8 cellular contexts compared by ENCODE assay signal in the genomic region with DNA sequence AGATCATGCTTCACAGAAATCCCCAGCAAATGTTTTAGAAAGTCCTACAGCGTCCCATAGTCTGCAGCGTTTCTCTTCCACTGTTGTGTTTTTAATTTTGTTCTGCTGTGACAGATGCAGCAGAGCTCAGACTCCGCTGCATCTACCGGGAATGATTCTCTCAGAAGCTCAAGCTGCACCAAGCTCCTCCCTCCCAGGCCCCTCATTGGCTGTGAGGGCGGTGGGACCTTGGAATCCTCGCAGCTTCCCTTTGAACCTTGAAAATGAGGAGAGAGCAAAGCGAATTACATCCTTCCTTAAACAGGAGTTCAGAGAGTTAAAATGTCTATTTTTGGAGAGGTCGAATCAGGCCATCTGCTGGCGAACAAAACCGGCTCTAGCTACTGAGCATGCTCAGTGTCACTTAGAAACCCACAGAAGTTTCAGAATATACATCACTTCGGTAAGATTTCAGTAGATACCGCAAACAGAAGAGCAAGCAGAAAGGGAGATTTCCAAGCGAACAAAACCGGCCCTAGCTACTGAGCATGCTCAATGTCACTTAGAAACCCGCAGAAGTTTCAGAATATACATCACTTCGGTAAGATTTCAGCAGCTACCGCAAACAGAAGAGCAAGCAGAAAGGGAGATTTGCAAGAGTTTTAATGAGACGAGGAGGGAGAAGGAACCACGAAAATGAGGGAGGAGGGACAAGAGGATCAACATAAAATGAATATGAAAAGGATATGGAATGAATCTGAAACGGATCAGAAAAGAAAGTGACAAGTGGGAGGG. TPM values are rescaled to one million over a fixed set of nuclear protein-coding genes. Genes with fewer than 3 reads are reported as not detected.
DNase-seq lines count a peak whose midpoint lies in the region; ATAC-seq and TF ChIP-seq lines count a peak whose summit lies in the region.

Gene ABCD2, minus strand, starts transcription at position 144 of the 774 bp plus-strand sequence. CDS start 188 bp downstream, outside the sequence.

- no peaks in the 10 kb centered on the region for H3K4me1 ChIP-seq in H9 (ENCODE audit: insufficient read depth, low read length)
- no peaks in the 10 kb centered on the region; a peak in 2 of 4 replicates for H3K4me1 ChIP-seq in SK-N-SH (ENCODE audit: control insufficient read depth in 1 of 2, insufficient read depth in 2 of 2, low read depth in 1 of 2, low read length in 1 of 2)
- peaks cover 2% of the 10 kb centered on the region for H3K4me1 ChIP-seq in parathyroid adenoma
- peaks cover 0 to 8% (median 4%) of the 10 kb centered on the region in 4 donors for H3K4me1 ChIP-seq in transverse colon

- peaks cover 4 to 5% of the 10 kb centered on the region in 2 experiments for H3K4me1 Mint-ChIP-seq in H9
- H3K4me1 Mint-ChIP-seq in activated naive CD8-positive, alpha-beta T cell treated with anti-CD3 and anti-CD28 coated beads for 36 hours: peaks cover 42% of the 10 kb centered on the region

- H2BK5ac ChIP-seq in H9 (ENCODE audit: insufficient read length, low read length): no peak within 1 kb of the TSS

- H2AK5ac ChIP-seq in H9 (ENCODE audit: insufficient read length, low read length): no peak within 1 kb of the TSS

- H4K91ac ChIP-seq in H9 (ENCODE audit: insufficient read length, low read depth, low read length): no peak within 1 kb of the TSS

- CTCF ChIA-PET in SK-N-SH (lab: Yijun Ruan, JAX): interaction anchor here (0.8 to 2.2 kb wide), 8 partner anchors 9 to 242 kb away, joined by 3 to 6 read pairs (median 4); partner anchors contain the start of gene KIF21A

- H3K27me3 ChIP-seq in GM06990 (replicated peaks; ENCODE audit: control insufficient read depth, insufficient read depth, low read length) (no peaks in the 10 kb centered on the region), H9 (ENCODE audit: insufficient read depth, low read length) (no peaks in the 10 kb centered on the region), SK-N-SH (ENCODE audit: insufficient read depth) (no peaks in the 10 kb centered on the region), parathyroid adenoma (ENCODE audit: control insufficient read depth, insufficient read depth, low read length) (no peaks in the 10 kb centered on the region), transverse colon (no peaks in the 10 kb centered on the region)

- H3K79me2 ChIP-seq in H9 (ENCODE audit: insufficient read depth, low read length) (no peaks in the 10 kb centered on the region), SK-N-SH (ENCODE audit: insufficient read depth) (no peaks in the 10 kb centered on the region), parathyroid adenoma (no peaks in the 10 kb centered on the region)

- H2BK20ac ChIP-seq in H9 (ENCODE audit: low read depth, low read length, poor library complexity, severe bottlenecking): no peak within 1 kb of the TSS

- H3K4ac ChIP-seq in H9 (ENCODE audit: low read depth, low read length): no peak within 1 kb of the TSS

- no peak within 1 kb of the TSS for H3K56ac ChIP-seq in H9 (ENCODE audit: insufficient read length, low read depth, low read length)

- H3T11ph ChIP-seq in H9 (ENCODE audit: low read length): no peak within 1 kb of the TSS

- peak; percentile 90 for ATAC-seq in Right ventricle myocardium superior (ENCODE audit: poor library complexity)

- in situ Hi-C loops in transverse colon (cut with MboI; ENCODE audit: low pct_ligation_motif_present in 1 of 4, low pct_unique_long_range_greater_than_20kb in 1 of 4, low sequenced_read_pairs in 3 of 4): no loop called here

- H2BK15ac ChIP-seq in H9 (ENCODE audit: low read depth, low read length): no peak within 1 kb of the TSS

- no peak; the same call in none of the 2 replicates for TF ChIP-seq RAD21 in SK-N-SH (IDR thresholded peaks at IDR 0.05; ENCODE audit: low read length)

- peaks cover 13% of the 10 kb centered on the region for H3K27me3 Mint-ChIP-seq in H9 (ENCODE audit: low read depth)
- H3K27me3 Mint-ChIP-seq in activated naive CD8-positive, alpha-beta T cell treated with anti-CD3 and anti-CD28 coated beads for 36 hours: no peaks in the 10 kb centered on the region

- TF ChIP-seq CTCF in GM06990 (IDR thresholded peaks at IDR 0.05; ENCODE audit: insufficient read depth, low read length, poor library complexity, severe bottlenecking): no peak
- no peak for TF ChIP-seq CTCF in H9 (conservative IDR thresholded peaks at IDR 0.05)
- peak; percentile 33; the same call in 1 of the 2 replicates for TF ChIP-seq CTCF in SK-N-SH (IDR thresholded peaks at IDR 0.05)
- TF ChIP-seq CTCF in parathyroid adenoma (IDR thresholded peaks at IDR 0.05): peak; percentile 17
- TF ChIP-seq CTCF in transverse colon (IDR thresholded peaks at IDR 0.05): no peak

- peaks cover 3% of the 10 kb centered on the region for H3K23me2 ChIP-seq in H9 (ENCODE audit: insufficient read length, low read depth, low read length, poor library complexity, severe bottlenecking)

- peak within 1 kb of the TSS; percentile 84 for H3K4me3 ChIP-seq in GM06990 (replicated peaks; ENCODE audit: low read depth, low read length)
- peak within 1 kb of the TSS; percentile 67 to 68 for H3K4me3 ChIP-seq in SK-N-SH (ENCODE audit: low read depth in 2 of 2, low read length in 1 of 2)
- H3K4me3 ChIP-seq in parathyroid adenoma (ENCODE audit: low read depth, low read length): peak within 1 kb of the TSS; percentile 73
- H3K4me3 ChIP-seq in transverse colon: peak within 1 kb of the TSS; percentile 14 to 52 (median 28)

- no peaks in the 10 kb centered on the region for H3K36me3 Mint-ChIP-seq in H9 (ENCODE audit: insufficient read depth in 1 of 3, low read depth in 3 of 3)
- H3K36me3 Mint-ChIP-seq in activated naive CD8-positive, alpha-beta T cell treated with anti-CD3 and anti-CD28 coated beads for 36 hours: peaks cover 13% of the 10 kb centered on the region

- peak; percentile 76 for DNase-seq in GM06990 (ENCODE audit: extremely low read depth, insufficient read length)
- peak; percentile 87 for DNase-seq in H9
- peak; percentile 66 for DNase-seq in M059J (ENCODE audit: low read depth)
- DNase-seq in SK-N-SH: peak; percentile 73
- peak; percentile 68 for DNase-seq in activated naive CD8-positive, alpha-beta T cell treated with anti-CD3 and anti-CD28 coated beads for 36 hours
- peak; percentile 73 for DNase-seq in Right ventricle myocardium superior
- peak; percentile 55 for DNase-seq in transverse colon

- H4K20me1 ChIP-seq in H9 (ENCODE audit: control insufficient read depth, insufficient read depth, insufficient read length) (no peaks in the 10 kb centered on the region), SK-N-SH (ENCODE audit: insufficient read depth) (no peaks in the 10 kb centered on the region)

- no peak within 1 kb of the TSS for H4K5ac ChIP-seq in H9 (ENCODE audit: insufficient read length, low read depth, low read length)

- H3K9me3 ChIP-seq in H9 (ENCODE audit: control insufficient read depth, low read depth, low read length): no peaks in the 10 kb centered on the region
- H3K9me3 ChIP-seq in SK-N-SH: no peaks in the 10 kb centered on the region
- no peaks in the 10 kb centered on the region for H3K9me3 ChIP-seq in parathyroid adenoma (ENCODE audit: control insufficient read depth, low read length)
- no peaks in the 10 kb centered on the region for H3K9me3 ChIP-seq in transverse colon

- H3K4me3 Mint-ChIP-seq in H9: peak within 1 kb of the TSS in 1 of 2 experiments; percentile 68; a peak in 3 of 5 replicates
- H3K4me3 Mint-ChIP-seq in activated naive CD8-positive, alpha-beta T cell treated with anti-CD3 and anti-CD28 coated beads for 36 hours: no peak within 1 kb of the TSS

- peak within 1 kb of the TSS; percentile 3 for H3K9ac ChIP-seq in H9 (ENCODE audit: extremely low read depth, insufficient read length, low read length)
- H3K9ac ChIP-seq in SK-N-SH: peak within 1 kb of the TSS; percentile 35
- H3K9ac ChIP-seq in parathyroid adenoma: peak within 1 kb of the TSS; percentile 22

- no CpG with 5 or more reads among the region's 20 CpGs for WGBS in H9 (ENCODE audit: extremely low coverage, insufficient read length, low lambda C conversion rate)
- WGBS in SK-N-SH (ENCODE audit: low lambda C conversion rate): under 1% methylated on average over 20 of the region's 20 CpGs
- WGBS in transverse colon (ENCODE audit: low coverage in 1 of 2), 2 donors: 0 to 1% methylated on average over 14 to 20 of the region's 20 CpGs

- no peak within 1 kb of the TSS for H3K23ac ChIP-seq in H9 (ENCODE audit: insufficient read length, low read depth, low read length)

- no peak within 1 kb of the TSS for H3K27ac Mint-ChIP-seq in H9
- H3K27ac Mint-ChIP-seq in activated naive CD8-positive, alpha-beta T cell treated with anti-CD3 and anti-CD28 coated beads for 36 hours: no peak within 1 kb of the TSS

- H3K27ac ChIP-seq in H9 (ENCODE audit: insufficient read length, low read depth, low read length) (no peak within 1 kb of the TSS), SK-N-SH (ENCODE audit: low read depth in 2 of 2, low read length in 1 of 2) (peak within 1 kb of the TSS; percentile 47 to 92), parathyroid adenoma (peak within 1 kb of the TSS; percentile 65), transverse colon (peak within 1 kb of the TSS; percentile 79 to 83 (median 80))

- H4K8ac ChIP-seq in H9 (replicated peaks; ENCODE audit: insufficient read length, low read depth, low read length): no peak within 1 kb of the TSS

- POLR2A ChIA-PET in SK-N-SH (lab: Yijun Ruan, JAX): interaction anchor here (1.0 to 1.6 kb wide), 2 partner anchors 176 to 271 kb away, joined by 3 to 8 read pairs; partner anchors contain the start of gene KIF21A

- H3K9me3 Mint-ChIP-seq in H9: no peaks in the 10 kb centered on the region
- H3K9me3 Mint-ChIP-seq in activated naive CD8-positive, alpha-beta T cell treated with anti-CD3 and anti-CD28 coated beads for 36 hours: peaks cover 1% of the 10 kb centered on the region

- no peak within 1 kb of the TSS for H3K18ac ChIP-seq in H9 (ENCODE audit: insufficient read length, low read depth, low read length)

- TF ChIP-seq POLR2A in transverse colon (IDR thresholded peaks at IDR 0.05): no peak

- no peaks in the 10 kb centered on the region for H3K9me2 ChIP-seq in SK-N-SH

- H3F3A ChIP-seq in SK-N-SH (replicated peaks; ENCODE audit: insufficient read depth): peaks cover 13% of the 10 kb centered on the region

- H2BK120ac ChIP-seq in H9 (ENCODE audit: low read depth, low read length, poor library complexity, severe bottlenecking): no peak within 1 kb of the TSS

- no peak within 1 kb of the TSS for H3K14ac ChIP-seq in H9 (ENCODE audit: insufficient read depth, low read length)

- no peak within 1 kb of the TSS for H2BK12ac ChIP-seq in H9 (ENCODE audit: insufficient read length, low read depth, low read length)

- H3K4me2 ChIP-seq in H9 (ENCODE audit: insufficient read depth, insufficient read length, low read length) (peak within 1 kb of the TSS; percentile 61), SK-N-SH (peak within 1 kb of the TSS; percentile 91), parathyroid adenoma (ENCODE audit: low read length) (peak within 1 kb of the TSS; percentile 74)

- H3K79me1 ChIP-seq in H9 (ENCODE audit: insufficient read depth, low read depth, low read length, poor library complexity, severe bottlenecking): no peaks in the 10 kb centered on the region

- no peaks in the 10 kb centered on the region for H3K36me3 ChIP-seq in GM06990 (ENCODE audit: control insufficient read depth, insufficient read depth, low read length)
- no peaks in the 10 kb centered on the region for H3K36me3 ChIP-seq in SK-N-SH (replicated peaks in 1 of 2; ENCODE audit: control insufficient read depth in 1 of 2, insufficient read depth in 2 of 2, low read length in 1 of 2)
- no peaks in the 10 kb centered on the region for H3K36me3 ChIP-seq in parathyroid adenoma (ENCODE audit: control insufficient read depth, insufficient read depth, low read length)
- H3K36me3 ChIP-seq in transverse colon: no peaks in the 10 kb centered on the region

- TF ChIP-seq EP300 in SK-N-SH (IDR thresholded peaks at IDR 0.05; ENCODE audit: borderline replicate concordance in 1 of 2, low read depth in 1 of 2, low read length in 1 of 2) (0 out of 4 replicates have a peak, but pooled peaks of 1 of the 2 experiments have one; percentile 9), transverse colon (IDR thresholded peaks at IDR 0.05; ENCODE audit: low read depth) (no peak)

- H2AFZ ChIP-seq in H9 (ENCODE audit: low read length) (peak within 1 kb of the TSS; percentile 35), SK-N-SH (ENCODE audit: low read depth) (peak within 1 kb of the TSS; percentile 86), parathyroid adenoma (peak within 1 kb of the TSS; percentile 89)

- intact Hi-C loops in Right ventricle myocardium superior (cut with DNase I) (no loop called here), transverse colon (cut with DNase I; ENCODE audit: low total_unique reads) (no loop called here)

RNA-seq across cellular contexts. Expression of gene ABCD2, which starts in this region (rescaled TPM):
- total RNA-seq in H9 (2021): not detected in 2 replicates
- total RNA-seq in M059J (2014; rRNA removed; shearing (Covaris generic)): 0.02 TPM in 1 of 2 replicates, not detected in the other
- 0.02 and 0.10 TPM in 2 replicates for polyA plus RNA-seq in SK-N-SH (2012; rRNA removed)
- polyA plus RNA-seq in SK-N-SH (2012; cell fraction: cytosol; rRNA removed): 0.13 and 0.22 TPM in 2 replicates
- 0.02 and 0.04 TPM in 2 replicates for polyA plus RNA-seq in SK-N-SH (2012; cell fraction: nucleus; rRNA removed)
- total RNA-seq in activated naive CD8-positive, alpha-beta T cell treated with anti-CD3 and anti-CD28 coated beads for 36 hours: 1 to 10 TPM; 3.1 to 3.6 TPM
- total RNA-seq in Right ventricle myocardium superior: 9.2 TPM
- total RNA-seq in transverse colon: 1 to 10 TPM in 1 of 4 donors, under 1 TPM in 2, not detected in 1; 0.37 to 1.9 (median 0.55) TPM

Comparison
In these comparisons a context has a peak if more than half of its experiments do, and no peak if none do; other contexts are left out.
1. Peak in DNase-seq, H3K9ac ChIP-seq and H3K4me2 ChIP-seq in H9; RNA of the gene not detected or under 1 TPM.
2. Peak in DNase-seq in M059J; RNA of the gene not detected or under 1 TPM.
3. Peak in DNase-seq, H3K4me3 ChIP-seq, H3K27ac ChIP-seq, H3K9ac ChIP-seq and H3K4me2 ChIP-seq in SK-N-SH; RNA of the gene not detected or under 1 TPM.
4. H3K4me3 ChIP-seq: peak in every context shown above with its lines; median percentile 84 in GM06990; 73 in parathyroid adenoma; 68 in SK-N-SH; 28 in transverse colon.
5. CTCF ChIP-seq: peak in SK-N-SH (single experiment) and parathyroid adenoma (single experiment); none in GM06990 (single experiment), H9 (single experiment) and transverse colon (0 of 5).
6. H2AFZ ChIP-seq: peak in every context shown above with its lines; median percentile 89 in parathyroid adenoma; 86 in SK-N-SH; 35 in H9.
7. Peak in every context shown above with its lines, with median percentiles within 50 percentile points of each other: DNase-seq, H3K4me2 ChIP-seq and H3K9ac ChIP-seq.